In genomic region chr15:36948982-36949381, GRCh38 we compare ENCODE assay signal across 20 cellular contexts.
"Had no signal": no experiment of that assay in that cellular context is flagged by ENCODE, and none has a peak within 500 bp of the region (broad histone marks: within the 10 kb centered on the region; RNA-seq: fewer than 3 reads in every experiment).

No MANE protein-coding gene starts in this region.

- H3K4me1 ChIP-seq: spleen, tibial artery, uterus had no signal

- H3K27ac Mint-ChIP-seq: natural killer cell treated with Interleukin-12 subunit alpha and Interleukin-12 subunit beta and Interleukin-15 and Interleukin-18, amount 100 ng/mL, for 72 hours; stimulated activated memory B cell treated with anti-CD40 and anti-IgM and Interleukin-4, amounts not matched to agents 10 μg/mL and 1 μg/mL and 100 μg/mL, for 72 hours; stimulated activated naive CD8-positive, alpha-beta T cell treated with anti-CD3 and anti-CD28 coated beads, Interleukin-15, Interleukin-2, amounts not matched to agents 100 ng/mL and 50 ng/mL, for 24 hours had no signal

- H3K27me3 Mint-ChIP-seq: natural killer cell treated with Interleukin-12 subunit alpha and Interleukin-12 subunit beta and Interleukin-15 and Interleukin-18, amount 100 ng/mL, for 72 hours; stimulated activated memory B cell treated with anti-CD40 and anti-IgM and Interleukin-4, amounts not matched to agents 10 μg/mL and 1 μg/mL and 100 μg/mL, for 72 hours had no signal

- H3K27me3 ChIP-seq: dorsolateral prefrontal cortex, heart left ventricle, neutrophil, spleen, tibial artery, upper lobe of left lung, uterus had no signal

- ATAC-seq: heart left ventricle; natural killer cell treated with Interleukin-12 subunit alpha and Interleukin-12 subunit beta and Interleukin-15 and Interleukin-18, amount 100 ng/mL, for 72 hours; sciatic nerve; stimulated activated memory B cell treated with anti-CD40 and anti-IgM and Interleukin-4, amounts not matched to agents 10 μg/mL and 1 μg/mL and 100 μg/mL, for 72 hours had no signal

- H3K36me3 ChIP-seq: neutrophil, spleen, upper lobe of left lung, uterus had no signal

- H3K4me1 Mint-ChIP-seq: stimulated activated memory B cell treated with anti-CD40 and anti-IgM and Interleukin-4, amounts not matched to agents 10 μg/mL and 1 μg/mL and 100 μg/mL, for 72 hours had no signal

- H3K36me3 Mint-ChIP-seq: natural killer cell treated with Interleukin-12 subunit alpha and Interleukin-12 subunit beta and Interleukin-15 and Interleukin-18, amount 100 ng/mL, for 72 hours; stimulated activated memory B cell treated with anti-CD40 and anti-IgM and Interleukin-4, amounts not matched to agents 10 μg/mL and 1 μg/mL and 100 μg/mL, for 72 hours had no signal

- H3K4me3 Mint-ChIP-seq: natural killer cell treated with Interleukin-12 subunit alpha and Interleukin-12 subunit beta and Interleukin-15 and Interleukin-18, amount 100 ng/mL, for 72 hours; stimulated activated memory B cell treated with anti-CD40 and anti-IgM and Interleukin-4, amounts not matched to agents 10 μg/mL and 1 μg/mL and 100 μg/mL, for 72 hours; stimulated activated naive CD8-positive, alpha-beta T cell treated with anti-CD3 and anti-CD28 coated beads, Interleukin-15, Interleukin-2, amounts not matched to agents 100 ng/mL and 50 ng/mL, for 24 hours had no signal

- H3K9me3 Mint-ChIP-seq: stimulated activated memory B cell treated with anti-CD40 and anti-IgM and Interleukin-4, amounts not matched to agents 10 μg/mL and 1 μg/mL and 100 μg/mL, for 72 hours; stimulated activated naive CD8-positive, alpha-beta T cell treated with anti-CD3 and anti-CD28 coated beads, Interleukin-15, Interleukin-2, amounts not matched to agents 100 ng/mL and 50 ng/mL, for 24 hours had no signal

- DNase-seq: cortex of kidney; dorsolateral prefrontal cortex; effector CD8-positive, alpha-beta T cell; heart left ventricle; hippocampal formation; kidney glomerular epithelial cell; mammary epithelial cell; midbrain; spleen; stimulated activated CD4-positive, alpha-beta T cell treated with anti-CD3 and anti-CD28 coated beads, Interleukin-15, amount 100 ng/mL, for 24 hours; stimulated activated CD4-positive, alpha-beta T cell treated with anti-CD3 and anti-CD28 coated beads, Interleukin-1b, Interleukin-23, amount 100 ng/mL, for 48 hours; stimulated activated CD4-positive, alpha-beta T cell treated with anti-CD3 and anti-CD28 coated beads, Interleukin-4, amount 100 ng/mL, for 24 hours; tibial artery; upper lobe of left lung; uterus had no signal

- H3K4me3 ChIP-seq: dorsolateral prefrontal cortex, heart left ventricle, spleen, tibial artery, upper lobe of left lung, uterus had no signal

- H3K9me3 ChIP-seq: heart left ventricle, neutrophil, spleen, tibial artery, upper lobe of left lung, uterus had no signal

- H3K27ac ChIP-seq: dorsolateral prefrontal cortex, heart left ventricle, neutrophil, spleen, tibial artery, upper lobe of left lung, uterus had no signal
